Comparison of ENCODE assay signal across 1 cellular context in genomic region chr11:102017029-102017428, GRCh38.
TF ChIP-seq lines count a peak whose summit lies in the region.

No MANE protein-coding gene starts in this region.

TF ChIP-seq in SK-N-SH, 30 proteins besides CTCF, POLR2A, EP300 and RAD21 (continued from another document):
- no peak for TF ChIP-seq IRF3 (IDR thresholded peaks at IDR 0.05; ENCODE audit: low read depth, low read length)
- TF ChIP-seq FOSL2 (IDR thresholded peaks at IDR 0.05; ENCODE audit: borderline replicate concordance, low read depth), result no peak
- no peak for TF ChIP-seq GABPA (IDR thresholded peaks at IDR 0.05; ENCODE audit: low read depth)
